ENCODE assay signal across 8 cellular contexts in the genomic region with DNA sequence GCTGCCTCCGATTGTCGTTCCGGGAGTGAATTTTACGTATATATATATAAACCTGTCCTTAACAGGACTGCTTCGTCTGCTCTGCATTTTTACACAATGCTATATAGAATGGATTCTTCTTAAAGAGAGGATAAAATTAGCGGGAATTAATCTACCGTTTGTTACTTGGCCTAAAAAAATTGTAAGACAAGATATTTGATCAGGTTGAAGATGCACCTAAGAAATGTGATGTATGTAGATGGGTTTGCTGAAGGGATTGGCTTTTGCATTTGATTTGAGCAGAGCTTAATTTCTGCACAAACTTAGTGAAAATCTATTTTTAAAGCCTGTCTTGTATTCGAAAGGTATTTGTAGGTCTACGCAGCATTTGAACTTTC. TPM values are rescaled to one million over a fixed set of nuclear protein-coding genes. Genes with fewer than 3 reads are reported as not detected.
DNase-seq lines count a peak whose midpoint lies in the region; ATAC-seq and TF ChIP-seq lines count a peak whose summit lies in the region.

No MANE protein-coding gene starts in this region.

- no peaks in the 10 kb centered on the region for H3K27me3 ChIP-seq in right atrium auricular region
- H3K27me3 ChIP-seq in ascending aorta, result no peaks in the 10 kb centered on the region
- no peaks in the 10 kb centered on the region for H3K27me3 ChIP-seq in liver (ENCODE audit: control insufficient read depth in 4 of 4, insufficient read depth in 4 of 4, low read length in 3 of 4)
- no peaks in the 10 kb centered on the region for H3K27me3 ChIP-seq in tibial artery

- no peaks in the 10 kb centered on the region for H3K9me3 ChIP-seq in right atrium auricular region
- no peaks in the 10 kb centered on the region for H3K9me3 ChIP-seq in ascending aorta
- no peaks in the 10 kb centered on the region for H3K9me3 ChIP-seq in liver (ENCODE audit: control insufficient read depth in 4 of 4, low read length in 3 of 4)
- no peaks in the 10 kb centered on the region for H3K9me3 ChIP-seq in tibial artery

- H3K36me3 ChIP-seq in right atrium auricular region (no peaks in the 10 kb centered on the region), ascending aorta (no peaks in the 10 kb centered on the region), liver (ENCODE audit: control insufficient read depth in 4 of 4, insufficient read depth in 3 of 4, low read depth in 1 of 4, low read length in 3 of 4) (no peaks in the 10 kb centered on the region), tibial artery (peaks cover 0 to 9% (median 0%) of the 10 kb centered on the region in 3 donors)

- ATAC-seq in left ventricle myocardium superior (no peak), GM21447 (IDR thresholded peaks at IDR 0.05; ENCODE audit: unreplicated experiment) (no peak), sciatic nerve (no peak)

- H3K27ac ChIP-seq in right atrium auricular region, result peak overlapping the region; percentile 100
- H3K27ac ChIP-seq in ascending aorta, result peak overlapping the region; percentile 100
- peak overlapping the region; percentile 100 for H3K27ac ChIP-seq in liver (ENCODE audit: low read depth in 1 of 2, low read length in 2 of 2)
- H3K27ac ChIP-seq in tibial artery, result peak overlapping the region; percentile 99 to 100

- peak overlapping the region; percentile 91 to 99 for H3K4me3 ChIP-seq in right atrium auricular region
- H3K4me3 ChIP-seq in ascending aorta, result peak overlapping the region; percentile 75 to 89
- peak overlapping the region; percentile 88 to 97 (median 96) for H3K4me3 ChIP-seq in liver (ENCODE audit: low read depth in 1 of 3, low read length in 3 of 3)
- H3K4me3 ChIP-seq in tibial artery, result peak overlapping the region; percentile 85 to 99

- H3K9ac ChIP-seq in liver (ENCODE audit: low read depth in 1 of 2, low read length in 2 of 2), result peak overlapping the region; percentile 91 to 96

- TF ChIP-seq CTCF in right atrium auricular region (IDR thresholded peaks at IDR 0.05) (no peak), ascending aorta (IDR thresholded peaks at IDR 0.05) (no peak), liver (IDR thresholded peaks at IDR 0.05; ENCODE audit: low read depth, low read length, missing input control) (no peak), tibial artery (IDR thresholded peaks at IDR 0.05) (no peak)

- intact Hi-C loops in left ventricle myocardium superior (cut with micrococcal nuclease), result loop anchor here (5.0 kb wide), 1 partner anchor 160 kb away; no protein-coding TSS in a partner anchor
- intact Hi-C loops in ascending aorta (cut with DNase I), result loop anchor here (2.0 to 10.0 kb wide), 3 partner anchors 126 to 358 kb away; a partner anchor contains a TSS
- intact Hi-C loops in tibial artery (cut with DNase I; ENCODE audit: low total_unique reads), result loop anchor here (2.0 to 5.0 kb wide), 3 partner anchors 88 to 158 kb away; no protein-coding TSS in a partner anchor
- intact Hi-C loops in sciatic nerve (cut with DNase I), result loop anchor here (10.0 kb wide), 1 partner anchor 158 kb away; no protein-coding TSS in a partner anchor

- no peak for TF ChIP-seq RAD21 in liver (IDR thresholded peaks at IDR 0.05)

- peaks cover 0 to 50% of the 10 kb centered on the region in 2 donors for H3K4me1 ChIP-seq in right atrium auricular region
- peaks cover 11 to 30% of the 10 kb centered on the region in 2 donors for H3K4me1 ChIP-seq in ascending aorta
- H3K4me1 ChIP-seq in liver (ENCODE audit: control insufficient read depth in 4 of 4, insufficient read depth in 4 of 4, low read length in 3 of 4), result peaks cover 6 to 24% (median 16%) of the 10 kb centered on the region in 4 donors
- H3K4me1 ChIP-seq in tibial artery, result peaks cover 0 to 69% (median 38%) of the 10 kb centered on the region in 4 donors

- DNase-seq in right atrium auricular region (ENCODE audit: low spot score), result no peak
- no peak for DNase-seq in left ventricle myocardium superior
- no peak for DNase-seq in ascending aorta (ENCODE audit: low spot score in 2 of 2)
- no peak for DNase-seq in tibial artery
- no peak for DNase-seq in sciatic nerve (ENCODE audit: low spot score)
- DNase-seq in amygdala (lab: John Stamatoyannopoulos, UW), result no peak

- under 1% methylated on average over 9 of the region's 9 CpGs for WGBS in liver

TF ChIP-seq in liver, 16 proteins besides CTCF, POLR2A, EP300 and RAD21:
- TF ChIP-seq SP1 (IDR thresholded peaks at IDR 0.05), result no peak
- no peak for TF ChIP-seq TAF1 (conservative IDR thresholded peaks at IDR 0.05)
- TF ChIP-seq, protein P1, sequence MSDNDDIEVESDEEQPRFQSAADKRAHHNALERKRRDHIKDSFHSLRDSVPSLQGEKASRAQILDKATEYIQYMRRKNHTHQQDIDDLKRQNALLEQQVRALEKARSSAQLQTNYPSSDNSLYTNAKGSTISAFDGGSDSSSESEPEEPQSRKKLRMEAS (IDR thresholded peaks at IDR 0.05), result no peak
- TF ChIP-seq, protein P2, sequence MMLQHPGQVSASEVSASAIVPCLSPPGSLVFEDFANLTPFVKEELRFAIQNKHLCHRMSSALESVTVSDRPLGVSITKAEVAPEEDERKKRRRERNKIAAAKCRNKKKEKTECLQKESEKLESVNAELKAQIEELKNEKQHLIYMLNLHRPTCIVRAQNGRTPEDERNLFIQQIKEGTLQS (IDR thresholded peaks at IDR 0.05), result no peak
- no peak for TF ChIP-seq EGR1 (IDR thresholded peaks at IDR 0.05; ENCODE audit: low read depth in 2 of 2)
- TF ChIP-seq HNF4A (conservative IDR thresholded peaks at IDR 0.05), result no peak
- TF ChIP-seq GABPA (IDR thresholded peaks at IDR 0.05 in 1 of 2, conservative IDR thresholded peaks at IDR 0.05 in 1 of 2), result no peak
- TF ChIP-seq HNF4G (IDR thresholded peaks at IDR 0.05), result no peak
- no peak for TF ChIP-seq NR2F2 (IDR thresholded peaks at IDR 0.05)
- no peak for TF ChIP-seq RXRA (IDR thresholded peaks at IDR 0.05)

RNA-seq across cellular contexts. Expression of a gene that starts 1.0 kb away (rescaled TPM):
- total RNA-seq in right atrium auricular region, result 100 to 1,000 TPM; 185 to 213 TPM
- total RNA-seq in left ventricle myocardium superior, result 434 TPM
- total RNA-seq in ascending aorta, result 196 TPM
- total RNA-seq in liver, result 10 to 100 TPM; 65.3 to 75.4 TPM
- 10 to 100 TPM; 26.2 to 33.3 TPM for polyA plus RNA-seq in liver
- total RNA-seq in sciatic nerve, result 210 TPM

RNA-seq across cellular contexts. Expression of a gene that starts 58.0 kb away (rescaled TPM):
- under 1 TPM in 1 of 2 donors, not detected in 1; 0.30 TPM for total RNA-seq in right atrium auricular region
- 0.15 TPM for total RNA-seq in left ventricle myocardium superior
- 0.32 TPM for total RNA-seq in ascending aorta
- total RNA-seq in liver, result under 1 TPM; 0.14 to 0.67 TPM
- under 1 TPM in 1 of 2 donors, not detected in 1; 0.49 TPM for polyA plus RNA-seq in liver
- total RNA-seq in sciatic nerve, result 3.3 TPM
